Comparison of ENCODE assay signal across 36 cellular contexts in genomic region chr7:42311195-42311594, GRCh38.
"Had no signal": no experiment of that assay in that cellular context is flagged by ENCODE, and none has a peak within 500 bp of the region (broad histone marks: within the 10 kb centered on the region; RNA-seq: fewer than 3 reads in every experiment).

No MANE protein-coding gene starts in this region.

- DNase-seq: Karpas-422, Kasumi-1, MG63, MM.1S, MV-4-11, NCI-H1048, NCI-H1092, NCI-H1092 treated with DMSO at 0.1 percent for 48 hours, NCI-H1105, NCI-H1105 treated with DMSO at 0.1 percent for 48 hours, NCI-H1417, NCI-H1417 treated with DMSO at 0.1 percent for 48 hours, NCI-H1436, NCI-H1436 treated with DMSO at 0.1 percent for 48 hours, NCI-H146, NCI-H1694, NCI-H1694 treated with DMSO at 0.1 percent for 48 hours, NCI-H187, NCI-H187 treated with DMSO at 0.1 percent for 48 hours, NCI-H1930, NCI-H2029, NCI-H2029 treated with DMSO at 0.1 percent for 48 hours, NCI-H2081, NCI-H2081 treated with DMSO at 0.1 percent for 48 hours, NCI-H2107, NCI-H2171, NCI-H2171 treated with DMSO at 0.1 percent for 48 hours, NCI-H2227 treated with DMSO at 0.1 percent for 48 hours, NCI-H226, NCI-H345, NCI-H446, NCI-H446 treated with DMSO at 0.1 percent for 48 hours, NCI-H510A, NCI-H510A treated with DMSO at 0.1 percent for 48 hours, NCI-H524, NCI-H524 treated with DMSO at 0.1 percent for 48 hours had no signal

- H3K27me3 ChIP-seq: MG63 had no signal

- H3K36me3 ChIP-seq: MG63 had no signal

- H3K9me3 ChIP-seq: MG63 had no signal

- H3K4me3 ChIP-seq: MG63 had no signal
